In genomic region chr21:38699048-38699447, GRCh38 we compare ENCODE assay signal across 15 cellular contexts.
DNase-seq lines count a peak whose midpoint lies in the region; ATAC-seq, FAIRE-seq and TF ChIP-seq lines count a peak whose summit lies in the region.
"Had no signal": no experiment of that assay in that cellular context is flagged by ENCODE, and none has a peak within 500 bp of the region (broad histone marks: within the 10 kb centered on the region; RNA-seq: fewer than 3 reads in every experiment).

No MANE protein-coding gene starts in this region.

- H3K9me1 ChIP-seq in keratinocyte (ENCODE audit: control insufficient read depth, extremely low read depth, insufficient read depth, low read length): no peaks in the 10 kb centered on the region

- no peak overlapping the region for H3K4me2 ChIP-seq in DND-41 (ENCODE audit: insufficient read depth, low read length)
- no peak overlapping the region for H3K4me2 ChIP-seq in keratinocyte (ENCODE audit: control insufficient read depth, extremely low read depth, insufficient read depth, low read depth, low read length)

- DNase-seq in DND-41 (peak; percentile 14), HuH-7 (ENCODE audit: low spot score) (peak; percentile 30), astrocyte of the spinal cord (ENCODE audit: low read depth, low spot score) (no peak), keratinocyte (ENCODE audit: low read depth, low spot score) (no peak), GF-D8 (lab: John Stamatoyannopoulos, UW) (no peak), pons (ENCODE audit: low spot score) (no peak)
- DNase-seq: activated naive CD8-positive, alpha-beta T cell treated with anti-CD3 and anti-CD28 coated beads for 36 hours; dermis blood vessel endothelial cell; substantia nigra; T1000 had no signal

- H3K27ac ChIP-seq in DND-41 (ENCODE audit: low read length) (no peak overlapping the region), keratinocyte (ENCODE audit: control insufficient read depth, insufficient read depth, low read length) (no peak overlapping the region)
- H3K27ac ChIP-seq: gastroesophageal sphincter, HL-60 had no signal

- H3K4me1 ChIP-seq in DND-41 (ENCODE audit: insufficient read depth, low read length): no peaks in the 10 kb centered on the region
- H3K4me1 ChIP-seq in keratinocyte (ENCODE audit: control insufficient read depth, extremely low read depth, insufficient read depth, low read length): no peaks in the 10 kb centered on the region

- in situ Hi-C loops in astrocyte of the spinal cord (cut with HindIII; ENCODE audit: low sequenced_read_pairs): no loop called here

- no peaks in the 10 kb centered on the region for H3K9me3 ChIP-seq in DND-41 (ENCODE audit: insufficient read depth, low read length, severe bottlenecking)
- H3K9me3 ChIP-seq in keratinocyte (ENCODE audit: control insufficient read depth, low read depth, low read length): no peaks in the 10 kb centered on the region

- H3K4me3 ChIP-seq in DND-41 (ENCODE audit: low read depth in 1 of 2, low read length in 2 of 2) (no peak overlapping the region), astrocyte of the spinal cord (ENCODE audit: low read depth, low read length) (no peak overlapping the region), keratinocyte (ENCODE audit: control insufficient read depth in 2 of 3, extremely low read depth in 1 of 3, insufficient read depth in 2 of 3, low read depth in 1 of 3, low read length in 3 of 3) (no peak overlapping the region)
- H3K4me3 ChIP-seq: gastroesophageal sphincter had no signal

- no peak overlapping the region for H3K9ac ChIP-seq in DND-41 (ENCODE audit: low read depth, low read length)
- no peak overlapping the region for H3K9ac ChIP-seq in keratinocyte (ENCODE audit: control insufficient read depth, extremely low read depth, insufficient read depth, low read length)

- no peaks in the 10 kb centered on the region for H3K27me3 ChIP-seq in DND-41 (ENCODE audit: insufficient read depth, low read length, poor library complexity)
- H3K27me3 ChIP-seq in keratinocyte (ENCODE audit: control insufficient read depth, extremely low read depth, insufficient read depth, low read length): no peaks in the 10 kb centered on the region

- H3K79me2 ChIP-seq in DND-41 (ENCODE audit: insufficient read depth, low read length) (no peaks in the 10 kb centered on the region), keratinocyte (ENCODE audit: control insufficient read depth, insufficient read depth, low read length) (no peaks in the 10 kb centered on the region)

- TF ChIP-seq CTCF in DND-41 (IDR thresholded peaks at IDR 0.05; ENCODE audit: borderline replicate concordance, extremely low read depth, low read length, poor library complexity, severe bottlenecking) (peak; percentile 50), astrocyte of the spinal cord (IDR thresholded peaks at IDR 0.05; ENCODE audit: low read depth, low read length) (peak; percentile 37), keratinocyte (optimal IDR thresholded peaks at IDR 0.05 in 1 of 3, IDR thresholded peaks at IDR 0.05 in 1 of 3, conservative IDR thresholded peaks at IDR 0.05 in 1 of 3; ENCODE audit: extremely low read depth in 1 of 3, insufficient read depth in 2 of 3, low read length in 3 of 3) (peak in 2 of 3 experiments; percentile 44 to 54)

- FAIRE-seq in keratinocyte (lab: Jason Lieb, UNC): no peak

- H4K20me1 ChIP-seq in DND-41 (ENCODE audit: insufficient read depth, low read length) (no peaks in the 10 kb centered on the region), keratinocyte (ENCODE audit: control insufficient read depth, extremely low read depth, insufficient read depth, low read length) (no peaks in the 10 kb centered on the region)

- ATAC-seq in DND-41 (ENCODE audit: insufficient read depth, low read depth) (no peak), GM18870 (IDR thresholded peaks at IDR 0.05; ENCODE audit: unreplicated experiment) (no peak), GM18873 (IDR thresholded peaks at IDR 0.05; ENCODE audit: low FRiP score, unreplicated experiment) (no peak)
- ATAC-seq: gastroesophageal sphincter, left colon had no signal

- H2AFZ ChIP-seq in DND-41 (ENCODE audit: low read depth, low read length) (no peak overlapping the region), keratinocyte (ENCODE audit: control insufficient read depth, low read length) (no peak overlapping the region)

- H3K36me3 ChIP-seq in DND-41 (ENCODE audit: insufficient read depth, low read length): no peaks in the 10 kb centered on the region
- no peaks in the 10 kb centered on the region for H3K36me3 ChIP-seq in keratinocyte (ENCODE audit: control insufficient read depth in 2 of 2, extremely low read depth in 1 of 2, insufficient read depth in 2 of 2, low read length in 2 of 2)
- H3K36me3 ChIP-seq: gastroesophageal sphincter had no signal

- dilution Hi-C loops in keratinocyte (cut with MboI; ENCODE audit: extremely low pct_ligation_motif_present, low sequenced_read_pairs): no loop called here

Comparison
In these comparisons a context has a peak if more than half of its experiments do, and no peak if none do; other contexts are left out.
1. DNase-seq: peak in DND-41 (single experiment) and HuH-7 (single experiment); none in astrocyte of the spinal cord (single experiment), keratinocyte (single experiment), GF-D8 (single experiment) and pons (single experiment).
2. Peak in every context shown above with its lines, with median percentiles within 50 percentile points of each other: CTCF ChIP-seq.